Comparison of ENCODE assay signal across 25 cellular contexts in genomic region chr1:96999191-96999590, GRCh38.
"Had no signal": no experiment of that assay in that cellular context is flagged by ENCODE, and none has a peak within 500 bp of the region (broad histone marks: within the 10 kb centered on the region; RNA-seq: fewer than 3 reads in every experiment).

No MANE protein-coding gene starts in this region.

- ATAC-seq: activated naive CD4-positive, alpha-beta T cell treated with anti-CD3 and anti-CD28 coated beads, Interleukin-2, amount 50 U/mL, for 72 hours; activated T-cell treated with anti-CD3 and anti-CD28 coated beads, Interleukin-2, amount 50 U/mL, for 72 hours; esophagus mucosa; foreskin keratinocyte; heart left ventricle; left lung; lower lobe of right lung; naive thymus-derived CD8-positive, alpha-beta T cell; pancreas had no signal

- H3K27ac ChIP-seq: foreskin keratinocyte, heart left ventricle, left lung, lower lobe of right lung, pancreas, prostate gland, right atrium auricular region, tibial nerve, VCaP had no signal

- H3K4me1 ChIP-seq: foreskin keratinocyte, left lung, lower lobe of right lung, pancreas, prostate gland, tibial nerve had no signal

- FAIRE-seq: endothelial cell of umbilical vein, pancreas had no signal

- DNase-seq: activated CD4-positive, alpha-beta T cell treated with anti-CD3 and anti-CD28 coated beads for 4 hours; activated CD4-positive, alpha-beta T cell treated with anti-CD3 and anti-CD28 coated beads, Interleukin-2, amount 50 U/mL, for 4 hours; activated naive CD4-positive, alpha-beta T cell; activated T-cell treated with anti-CD3 and anti-CD28 coated beads for 4 hours; activated T-cell treated with anti-CD3 and anti-CD28 coated beads, Interleukin-2, amount 50 U/mL, for 72 hours; aorta; foreskin keratinocyte; heart left ventricle; hypothalamus; left lung; lower lobe of right lung; mesenchymal stem cell; naive thymus-derived CD8-positive, alpha-beta T cell; nucleus accumbens; pancreas; stimulated activated CD4-positive, alpha-beta T cell treated with anti-CD3 and anti-CD28 coated beads, Interleukin-15, amount 100 ng/mL, for 24 hours; stimulated activated CD4-positive, alpha-beta T cell treated with anti-CD3 and anti-CD28 coated beads, Interleukin-2, amount 100 ng/mL, for 24 hours; stimulated activated naive B cell treated with anti-CD40 and anti-IgM and Interleukin-4, amounts not matched to agents 10 μg/mL and 1 μg/mL and 100 μg/mL, for 72 hours had no signal

- H3K4me3 ChIP-seq: heart left ventricle, left lung, lower lobe of right lung, pancreas, prostate gland, right atrium auricular region, tibial nerve had no signal

- H3K27me3 ChIP-seq: foreskin keratinocyte, heart left ventricle, left lung, pancreas, right atrium auricular region, tibial nerve had no signal

- H3K9me3 ChIP-seq: heart left ventricle, left lung, lower lobe of right lung, pancreas, prostate gland, right atrium auricular region, tibial nerve had no signal

- H3K36me3 ChIP-seq: heart left ventricle, left lung, lower lobe of right lung, pancreas, prostate gland, right atrium auricular region, tibial nerve had no signal
